In genomic region chr6:27867051-27867940, GRCh38 we compare ENCODE assay signal across 1 cellular context.
TF ChIP-seq lines count a peak whose summit lies in the region.

No MANE protein-coding gene starts in this region.

TF ChIP-seq in K562, 482 proteins besides CTCF, POLR2A, EP300 and RAD21 (continued from another document and continues in another):
- no peak for TF ChIP-seq TRIM25 (IDR thresholded peaks at IDR 0.05; ENCODE audit: borderline replicate concordance)
- no peak for TF ChIP-seq TARDBP (IDR thresholded peaks at IDR 0.05)
- no peak for TF ChIP-seq MYNN (IDR thresholded peaks at IDR 0.05)
- TF ChIP-seq MYNN (CRISPR knock-in tag; IDR thresholded peaks at IDR 0.05) = no peak
- no peak for TF ChIP-seq KHSRP (IDR thresholded peaks at IDR 0.05)
- peak; percentile 94 for TF ChIP-seq FIP1L1 (IDR thresholded peaks at IDR 0.05; ENCODE audit: low read depth, low read length, poor library complexity, severe bottlenecking)
- TF ChIP-seq NR0B1 (IDR thresholded peaks at IDR 0.05; ENCODE audit: partially characterized antibody) = no peak
- TF ChIP-seq HNRNPLL (IDR thresholded peaks at IDR 0.05; ENCODE audit: low read depth, low read length, poor library complexity, severe bottlenecking) = peak; percentile 39
- no peak for TF ChIP-seq ZNF668 (CRISPR knock-in tag; IDR thresholded peaks at IDR 0.05)
- no peak for TF ChIP-seq SNAPC5 (CRISPR knock-in tag; IDR thresholded peaks at IDR 0.05)
- no peak for TF ChIP-seq STAT6 (CRISPR knock-in tag; IDR thresholded peaks at IDR 0.05)
- TF ChIP-seq ETV1 (tag; conservative IDR thresholded peaks at IDR 0.05; ENCODE audit: low read depth) = no peak
- no peak for TF ChIP-seq NCOA2 (IDR thresholded peaks at IDR 0.05; ENCODE audit: partially characterized antibody in 2 of 2)
- TF ChIP-seq PHF20 (IDR thresholded peaks at IDR 0.05; ENCODE audit: partially characterized antibody) = no peak
- TF ChIP-seq ZNF146 (CRISPR knock-in tag; IDR thresholded peaks at IDR 0.05; ENCODE audit: unreplicated experiment) = no peak
- no peak for TF ChIP-seq ELF2 (CRISPR knock-in tag; IDR thresholded peaks at IDR 0.05)
- no peak for TF ChIP-seq MECOM (CRISPR knock-in tag; IDR thresholded peaks at IDR 0.05)
- TF ChIP-seq IRF1 (CRISPR knock-in tag; IDR thresholded peaks at IDR 0.05; ENCODE audit: borderline replicate concordance) = no peak
- TF ChIP-seq MCM7 (IDR thresholded peaks at IDR 0.05) = no peak
- TF ChIP-seq HOXB6 (CRISPR knock-in tag; IDR thresholded peaks at IDR 0.05; ENCODE audit: borderline replicate concordance) = no peak
- no peak for TF ChIP-seq JUN (IDR thresholded peaks at IDR 0.05; ENCODE audit: borderline replicate concordance, low read depth, low read length)
- no peak for TF ChIP-seq JUN (CRISPR knock-in tag; IDR thresholded peaks at IDR 0.05; ENCODE audit: borderline replicate concordance)
- no peak for TF ChIP-seq SPI1 (IDR thresholded peaks at IDR 0.05; ENCODE audit: borderline replicate concordance, low read depth, low read length)
- no peak for TF ChIP-seq ZNF354B (CRISPR knock-in tag; IDR thresholded peaks at IDR 0.05)
- TF ChIP-seq ZKSCAN8 (CRISPR knock-in tag; IDR thresholded peaks at IDR 0.05) = no peak
- no peak for TF ChIP-seq ZNF592 (IDR thresholded peaks at IDR 0.05)
- no peak for TF ChIP-seq VEZF1 (CRISPR knock-in tag; IDR thresholded peaks at IDR 0.05)
- TF ChIP-seq HDGF (IDR thresholded peaks at IDR 0.05) = no peak
- no peak for TF ChIP-seq ZNF318 (IDR thresholded peaks at IDR 0.05; ENCODE audit: borderline replicate concordance in 1 of 2, low read depth in 1 of 2)
- TF ChIP-seq TCF7L2 (IDR thresholded peaks at IDR 0.05; ENCODE audit: low read depth, low read length) = no peak
- no peak for TF ChIP-seq ZNF76 (CRISPR knock-in tag; IDR thresholded peaks at IDR 0.05; ENCODE audit: borderline replicate concordance)
- peak; percentile 23 for TF ChIP-seq RBM22 (IDR thresholded peaks at IDR 0.05; ENCODE audit: low read depth, low read length, poor library complexity, severe bottlenecking)
- TF ChIP-seq RCOR1 (IDR thresholded peaks at IDR 0.05; ENCODE audit: borderline replicate concordance in 1 of 2, low read depth in 2 of 2, low read length in 2 of 2) = no peak
- no peak for TF ChIP-seq POLR3G (IDR thresholded peaks at IDR 0.05; ENCODE audit: extremely low read depth, insufficient read length, insufficient replicate concordance)
